ENCODE assay signal across 8 cellular contexts in the genomic region with DNA sequence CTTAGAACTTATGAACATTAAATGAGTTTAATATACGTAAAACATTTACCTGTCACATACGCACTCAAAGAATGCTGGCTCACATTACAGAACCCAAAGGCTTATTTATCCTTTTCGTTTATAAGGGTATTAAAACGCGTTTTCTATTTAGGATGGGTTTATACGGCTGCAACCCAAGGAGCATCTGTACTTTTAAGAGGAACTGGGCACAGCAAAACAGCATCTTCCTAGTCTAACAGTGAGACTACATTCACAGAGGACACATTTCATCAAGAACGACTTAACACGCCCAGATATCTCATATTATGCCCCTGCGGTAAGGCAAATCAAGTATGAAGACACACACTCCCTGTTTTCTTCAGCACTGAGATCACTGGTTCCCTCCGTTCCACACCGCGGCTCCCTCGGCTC.
DNase-seq lines count a peak whose midpoint lies in the region; ATAC-seq and TF ChIP-seq lines count a peak whose summit lies in the region.

No MANE protein-coding gene starts in this region.

- H3K4me3 ChIP-seq in OCI-LY3 (ENCODE audit: low read length) (peak overlapping the region; percentile 88), parathyroid adenoma (ENCODE audit: low read depth, low read length) (peak overlapping the region; percentile 94)

- peak overlapping the region; percentile 91 for H3K9ac ChIP-seq in OCI-LY3 (ENCODE audit: low read length)
- peak overlapping the region; percentile 21 for H3K9ac ChIP-seq in parathyroid adenoma

- H3K27me3 ChIP-seq in OCI-LY3 (ENCODE audit: low read depth, low read length) (no peaks in the 10 kb centered on the region), parathyroid adenoma (ENCODE audit: control insufficient read depth, insufficient read depth, low read length) (no peaks in the 10 kb centered on the region)

- peaks cover 2% of the 10 kb centered on the region for H3K36me3 ChIP-seq in OCI-LY3 (replicated peaks; ENCODE audit: low read depth, low read length)
- no peaks in the 10 kb centered on the region for H3K36me3 ChIP-seq in parathyroid adenoma (ENCODE audit: control insufficient read depth, insufficient read depth, low read length)

- H3K4me1 ChIP-seq in OCI-LY3 (ENCODE audit: low read length), result peaks cover 32% of the 10 kb centered on the region
- H3K4me1 ChIP-seq in parathyroid adenoma, result peaks cover 9% of the 10 kb centered on the region

- H3K27ac ChIP-seq in OCI-LY3 (ENCODE audit: low read length), result peak overlapping the region; percentile 79
- H3K27ac ChIP-seq in parathyroid adenoma, result peak overlapping the region; percentile 97

- H3K79me2 ChIP-seq in OCI-LY3 (ENCODE audit: low read length), result peaks cover 44% of the 10 kb centered on the region
- H3K79me2 ChIP-seq in parathyroid adenoma, result peaks cover 14% of the 10 kb centered on the region

- H3K9me3 ChIP-seq in OCI-LY3 (ENCODE audit: insufficient read depth, low read length) (no peaks in the 10 kb centered on the region), parathyroid adenoma (ENCODE audit: control insufficient read depth, low read length) (no peaks in the 10 kb centered on the region)

- H3K4me2 ChIP-seq in OCI-LY3 (ENCODE audit: low read length) (peak overlapping the region; percentile 92), parathyroid adenoma (ENCODE audit: low read length) (peak overlapping the region; percentile 88)

- TF ChIP-seq CTCF in OCI-LY3 (IDR thresholded peaks at IDR 0.05; ENCODE audit: low read depth, low read length) (no peak), parathyroid adenoma (IDR thresholded peaks at IDR 0.05) (no peak)

- peaks cover 35% of the 10 kb centered on the region for H4K20me1 ChIP-seq in OCI-LY3 (ENCODE audit: insufficient read depth, low read length)

- H2AFZ ChIP-seq in OCI-LY3 (ENCODE audit: low read depth, low read length) (peak overlapping the region; percentile 96), parathyroid adenoma (peak overlapping the region; percentile 88)

- peak; percentile 35 for ATAC-seq in HG02642 (IDR thresholded peaks at IDR 0.05; ENCODE audit: poor library complexity, unreplicated experiment)

- peak; percentile 84 for DNase-seq in DMS79 treated with DMSO at 0.1 percent for 48 hours (lab: John Stamatoyannopoulos, UW)
- no peak for DNase-seq in DMS79 (lab: John Stamatoyannopoulos, UW)
- DNase-seq in epidermal melanocyte (ENCODE audit: insufficient read length, low spot score), result peak; percentile 45
- DNase-seq in NCI-H2107 treated with DMSO at 0.1 percent for 48 hours (lab: John Stamatoyannopoulos, UW; ENCODE audit: unreplicated experiment), result no peak
- no peak for DNase-seq in midbrain (lab: John Stamatoyannopoulos, UW)

Comparison
In these comparisons a context has a peak if more than half of its experiments do, and no peak if none do; other contexts are left out.
1. DNase-seq: peak in DMS79 treated with DMSO at 0.1 percent for 48 hours (single experiment) and epidermal melanocyte (single experiment); none in DMS79 (single experiment), NCI-H2107 treated with DMSO at 0.1 percent for 48 hours (single experiment) and midbrain (single experiment).